13 cellular contexts compared by ENCODE assay signal in the genomic region with DNA sequence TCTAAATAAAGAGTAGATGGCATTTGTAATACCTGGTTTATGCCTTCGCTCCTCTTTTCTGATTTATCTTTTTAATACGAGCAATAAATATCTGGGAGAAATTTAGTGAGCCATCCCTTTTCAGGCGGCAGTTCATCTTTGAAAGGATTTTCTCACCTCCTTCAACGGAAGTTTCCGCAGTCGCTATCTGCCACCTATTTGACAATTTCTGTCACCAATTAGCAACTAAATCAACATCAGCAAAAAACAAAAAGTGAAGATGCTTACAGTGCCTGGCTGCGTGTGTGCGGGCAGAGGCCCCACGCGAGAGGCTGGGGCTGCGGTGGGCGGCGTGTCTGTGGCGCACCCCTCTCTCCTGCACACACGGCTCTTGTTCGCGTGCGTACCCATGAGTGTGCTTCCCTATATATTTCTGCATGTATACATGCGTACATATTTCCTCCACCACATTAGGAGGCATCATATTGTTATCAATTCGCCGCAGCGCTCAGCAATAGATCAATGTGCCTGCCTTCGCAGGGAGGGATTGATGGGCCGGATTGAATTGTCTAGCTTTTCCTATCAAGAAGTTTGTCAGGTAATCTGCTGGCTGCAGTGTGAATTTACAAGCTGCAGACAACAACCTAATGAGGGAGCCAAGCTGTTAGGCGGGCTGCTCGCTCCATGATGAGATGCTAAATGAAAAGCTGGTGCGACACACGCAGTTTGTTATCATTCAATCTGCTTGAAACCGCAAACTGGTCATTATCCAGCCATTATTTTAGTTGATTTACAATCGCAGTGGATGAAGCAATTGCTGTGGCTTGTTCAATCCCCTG.
A peak's percentile ranks its signal among the peaks of the same experiment; 100 is the strongest.
DNase-seq lines count a peak whose midpoint lies in the region; ATAC-seq and TF ChIP-seq lines count a peak whose summit lies in the region.
"Had no signal": no experiment of that assay in that cellular context is flagged by ENCODE, and none has a peak within 500 bp of the region (broad histone marks: within the 10 kb centered on the region; RNA-seq: fewer than 3 reads in every experiment).

No MANE protein-coding gene starts in this region.

- H3K79me1 ChIP-seq in mesendoderm (ENCODE audit: low read length) = no peaks in the 10 kb centered on the region

- no peak overlapping the region for H3K4me3 ChIP-seq in CD8-positive, alpha-beta memory T cell (ENCODE audit: low read length)
- no peak overlapping the region for H3K4me3 ChIP-seq in mesendoderm (ENCODE audit: low read length)

- H4K8ac ChIP-seq in mesendoderm (ENCODE audit: low read depth, low read length) = no peak overlapping the region

- H3K4ac ChIP-seq in mesendoderm (ENCODE audit: low read depth, low read length) = no peak overlapping the region

- no CpG with 5 or more reads among the region's 30 CpGs for WGBS in mesendoderm (ENCODE audit: extremely low coverage, insufficient coverage, low lambda C conversion rate)

- H3K9me3 ChIP-seq in CD8-positive, alpha-beta memory T cell (ENCODE audit: low read length) = no peaks in the 10 kb centered on the region
- H3K9me3 ChIP-seq in T-helper 17 cell (ENCODE audit: control insufficient read depth, low read length, poor library complexity, severe bottlenecking) = no peaks in the 10 kb centered on the region

- no peaks in the 10 kb centered on the region for H3K36me3 ChIP-seq in CD8-positive, alpha-beta memory T cell (ENCODE audit: insufficient read depth, low read length)
- no peaks in the 10 kb centered on the region for H3K36me3 ChIP-seq in mesendoderm (ENCODE audit: control insufficient read depth, insufficient read depth, low read length)

- H3K79me2 ChIP-seq in mesendoderm (ENCODE audit: control insufficient read depth, insufficient read depth, low read length) = no peaks in the 10 kb centered on the region

- no peak overlapping the region for H3K23ac ChIP-seq in mesendoderm (ENCODE audit: low read length)

- H3K4me3 Mint-ChIP-seq in CD8-positive, alpha-beta memory T cell = peak overlapping the region in 6 of 7 donors; percentile 33 to 60 (median 42)
- peak overlapping the region; percentile 59 for H3K4me3 Mint-ChIP-seq in T-helper 17 cell
- H3K4me3 Mint-ChIP-seq: activated naive CD4-positive, alpha-beta T cell treated with anti-CD3 and anti-CD28 coated beads for 36 hours had no signal

- no peak for ATAC-seq in T-helper 17 cell
- ATAC-seq in GM19324 (IDR thresholded peaks at IDR 0.05; ENCODE audit: low FRiP score, unreplicated experiment) = no peak
- ATAC-seq: stimulated activated memory B cell treated with anti-CD40 and anti-IgM and Interleukin-4, amounts not matched to agents 10 μg/mL and 1 μg/mL and 100 μg/mL, for 72 hours had no signal

- H3K9ac ChIP-seq in mesendoderm (ENCODE audit: low read length) = no peak overlapping the region
- H3K9ac ChIP-seq: KMS-11 had no signal

- POLR2A ChIA-PET in CD8-positive, alpha-beta memory T cell (lab: Charles Lee) = no interaction called here
- POLR2A ChIA-PET in HEK293T (lab: Yijun Ruan, JAX) = interaction anchor here (1.0 kb wide), 1 partner anchor 16 kb away, joined by 4 read pairs; no protein-coding TSS in a partner anchor

- peaks cover 0 to 5% (median 0%) of the 10 kb centered on the region in 5 donors for H3K9me3 Mint-ChIP-seq in CD8-positive, alpha-beta memory T cell
- H3K9me3 Mint-ChIP-seq: activated naive CD4-positive, alpha-beta T cell treated with anti-CD3 and anti-CD28 coated beads for 36 hours; stimulated activated memory B cell treated with anti-CD40 and anti-IgM and Interleukin-4, amounts not matched to agents 10 μg/mL and 1 μg/mL and 100 μg/mL, for 72 hours had no signal

- H3K4me1 Mint-ChIP-seq in CD8-positive, alpha-beta memory T cell = peaks cover 22 to 39% (median 31%) of the 10 kb centered on the region in 3 donors
- peaks cover 20% of the 10 kb centered on the region for H3K4me1 Mint-ChIP-seq in T-helper 17 cell

- H2BK120ac ChIP-seq in mesendoderm (ENCODE audit: low read depth, low read length) = no peak overlapping the region

- H3K36me3 Mint-ChIP-seq in CD8-positive, alpha-beta memory T cell = no peaks in the 10 kb centered on the region
- peaks cover 3% of the 10 kb centered on the region for H3K36me3 Mint-ChIP-seq in T-helper 17 cell (ENCODE audit: low read depth)
- H3K36me3 Mint-ChIP-seq: stimulated activated memory B cell treated with anti-CD40 and anti-IgM and Interleukin-4, amounts not matched to agents 10 μg/mL and 1 μg/mL and 100 μg/mL, for 72 hours had no signal

- H3K27me3 Mint-ChIP-seq in CD8-positive, alpha-beta memory T cell = peaks cover 76 to 84% of the 10 kb centered on the region in 2 donors
- peaks cover 92% of the 10 kb centered on the region for H3K27me3 Mint-ChIP-seq in T-helper 17 cell

- H3K18ac ChIP-seq in mesendoderm (ENCODE audit: low read length) = no peak overlapping the region

- H2BK15ac ChIP-seq in mesendoderm (replicated peaks; ENCODE audit: low read depth) = no peak overlapping the region

- CTCF ChIA-PET in CD8-positive, alpha-beta memory T cell (lab: Charles Lee) = no interaction called here
- CTCF ChIA-PET in HEK293T (lab: Yijun Ruan, JAX) = interaction anchor here (0.9 kb wide), 1 partner anchor 256 kb away, joined by 3 read pairs; no protein-coding TSS in a partner anchor

- peaks cover 75% of the 10 kb centered on the region for H3K27me3 ChIP-seq in CD8-positive, alpha-beta memory T cell (ENCODE audit: insufficient read depth, low read length, poor library complexity, severe bottlenecking)
- peaks cover 45% of the 10 kb centered on the region for H3K27me3 ChIP-seq in mesendoderm (ENCODE audit: insufficient read depth, low read length, poor library complexity)

- peak overlapping the region in 1 of 8 donors; percentile 15 for H3K27ac Mint-ChIP-seq in CD8-positive, alpha-beta memory T cell
- H3K27ac Mint-ChIP-seq in T-helper 17 cell = peak overlapping the region; percentile 30
- H3K27ac Mint-ChIP-seq: activated naive CD4-positive, alpha-beta T cell treated with anti-CD3 and anti-CD28 coated beads for 36 hours; stimulated activated memory B cell treated with anti-CD40 and anti-IgM and Interleukin-4, amounts not matched to agents 10 μg/mL and 1 μg/mL and 100 μg/mL, for 72 hours had no signal

- H4K5ac ChIP-seq in mesendoderm (ENCODE audit: low read length) = no peak overlapping the region

- H3K4me2 ChIP-seq in mesendoderm (ENCODE audit: low read length) = no peak overlapping the region
- H3K4me2 ChIP-seq: KMS-11 had no signal

- no peak overlapping the region for H2AK5ac ChIP-seq in mesendoderm (ENCODE audit: low read length)

- H3K27ac ChIP-seq in CD8-positive, alpha-beta memory T cell (ENCODE audit: low read depth, low read length) = no peak overlapping the region
- peak overlapping the region; percentile 3 for H3K27ac ChIP-seq in mesendoderm (ENCODE audit: low read depth, low read length)
- H3K27ac ChIP-seq: KMS-11 had no signal

- no peak overlapping the region for H2BK5ac ChIP-seq in mesendoderm (ENCODE audit: low read length)

- no peak for DNase-seq in CD8-positive, alpha-beta memory T cell
- DNase-seq in HEK293T (ENCODE audit: extremely low spot score) (peak; percentile 59), T-helper 17 cell (no peak), mesendoderm (peak; percentile 92), NCI-H345 (lab: John Stamatoyannopoulos, UW) (no peak), DMS53 (lab: John Stamatoyannopoulos, UW) (no peak)
- DNase-seq: activated CD4-positive, alpha-beta T cell treated with anti-CD3 and anti-CD28 coated beads for 1 hour; left cardiac atrium; NCI-H524 had no signal

- peak overlapping the region; percentile 76 for H3K56ac ChIP-seq in mesendoderm (ENCODE audit: low read length)

- peaks cover 14% of the 10 kb centered on the region for H3K4me1 ChIP-seq in CD8-positive, alpha-beta memory T cell (ENCODE audit: insufficient read depth, low read length)
- H3K4me1 ChIP-seq in mesendoderm (ENCODE audit: control insufficient read depth, low read depth, low read length) = peaks cover 10% of the 10 kb centered on the region

TF ChIP-seq in HEK293T, 16 proteins besides CTCF, POLR2A, EP300 and RAD21:
- TF ChIP-seq FOXA1 (IDR thresholded peaks at IDR 0.05) = no peak
- TF ChIP-seq, protein P1, sequence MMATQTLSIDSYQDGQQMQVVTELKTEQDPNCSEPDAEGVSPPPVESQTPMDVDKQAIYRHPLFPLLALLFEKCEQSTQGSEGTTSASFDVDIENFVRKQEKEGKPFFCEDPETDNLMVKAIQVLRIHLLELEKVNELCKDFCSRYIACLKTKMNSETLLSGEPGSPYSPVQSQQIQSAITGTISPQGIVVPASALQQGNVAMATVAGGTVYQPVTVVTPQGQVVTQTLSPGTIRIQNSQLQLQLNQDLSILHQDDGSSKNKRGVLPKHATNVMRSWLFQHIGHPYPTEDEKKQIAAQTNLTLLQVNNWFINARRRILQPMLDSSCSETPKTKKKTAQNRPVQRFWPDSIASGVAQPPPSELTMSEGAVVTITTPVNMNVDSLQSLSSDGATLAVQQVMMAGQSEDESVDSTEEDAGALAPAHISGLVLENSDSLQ (IDR thresholded peaks at IDR 0.05) = peak; percentile 86

Comparison
In these comparisons a context has a peak if more than half of its experiments do, and no peak if none do; other contexts are left out.
1. DNase-seq: peak in HEK293T (single experiment) and mesendoderm (single experiment); none in CD8-positive, alpha-beta memory T cell (0 of 5), T-helper 17 cell (0 of 3), NCI-H345 (single experiment) and DMS53 (single experiment).